ENCODE assay signal across 8 cellular contexts in the genomic region with DNA sequence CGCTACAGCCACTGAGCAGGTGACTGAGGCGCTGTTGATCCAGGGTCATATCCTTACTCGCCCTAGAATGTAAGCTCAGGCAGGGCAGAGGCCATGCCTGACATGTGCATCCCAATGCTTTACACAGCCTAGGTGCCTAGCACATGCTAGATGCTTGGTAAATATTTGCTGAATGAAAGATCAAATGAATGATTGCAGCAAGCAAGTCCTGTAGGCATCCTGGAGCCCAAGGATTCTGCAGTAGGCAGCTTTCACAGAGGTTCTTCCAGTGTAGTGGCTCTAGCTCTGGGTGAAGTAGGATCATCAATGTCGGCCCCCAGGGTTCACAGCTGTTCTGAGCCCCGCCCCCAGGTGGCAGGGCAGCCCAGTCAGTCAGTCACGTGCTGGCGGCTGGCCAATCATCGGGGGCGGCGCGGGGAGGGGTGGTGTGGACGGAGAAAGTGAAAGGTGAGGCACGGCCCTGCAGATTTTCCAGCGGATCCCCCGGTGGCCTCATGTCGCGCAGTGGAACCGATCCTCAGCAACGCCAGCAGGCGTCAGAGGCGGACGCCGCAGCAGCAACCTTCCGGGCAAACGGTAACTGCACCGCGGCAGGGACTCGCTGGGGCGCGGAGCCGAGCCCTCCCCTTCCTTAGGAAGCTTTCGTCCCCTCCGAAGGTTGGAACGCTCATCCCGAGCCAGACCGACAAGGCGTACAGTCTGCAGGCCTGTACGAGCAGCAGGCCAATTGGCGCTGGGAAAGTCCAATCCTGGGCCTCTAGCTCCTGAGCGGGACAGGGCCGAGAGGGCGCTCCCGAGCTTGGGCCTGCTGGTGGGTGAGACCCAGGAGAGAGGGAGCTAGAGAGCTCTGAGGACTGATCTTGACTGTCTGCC. TPM values are rescaled to one million over a fixed set of nuclear protein-coding genes. Genes with fewer than 3 reads are reported as not detected.
DNase-seq lines count a peak whose midpoint lies in the region; ATAC-seq and TF ChIP-seq lines count a peak whose summit lies in the region.

A gene (plus strand): TSS at position 465 of the 873 bp plus-strand sequence. CDS start 30 bp downstream, at position 495.

- peaks cover 26% of the 10 kb centered on the region for H3K4me1 ChIP-seq in hepatocyte (ENCODE audit: insufficient read depth)

- 6% methylated on average over 38 of the region's 43 CpGs for WGBS in hepatocyte (ENCODE audit: low lambda C conversion rate, missing lambda C conversion rate)

- ATAC-seq in GM18508 (IDR thresholded peaks at IDR 0.05; ENCODE audit: insufficient read depth, unreplicated experiment) (peak; percentile 59), HG02973 (IDR thresholded peaks at IDR 0.05; ENCODE audit: unreplicated experiment) (peak; percentile 85)

- H3K27ac ChIP-seq in hepatocyte: peak within 1 kb of the TSS; percentile 78

- H3K9me2 ChIP-seq in hepatocyte (replicated peaks; ENCODE audit: insufficient read depth): no peaks in the 10 kb centered on the region

- DNase-seq in NCI-H1930 (lab: John Stamatoyannopoulos, UW): peak; percentile 92 to 93
- peak; percentile 77 for DNase-seq in T1000 (lab: John Stamatoyannopoulos, UW)
- DNase-seq in astrocyte of the hippocampus (ENCODE audit: low read depth, low spot score): peak; percentile 93
- peak; percentile 96 for DNase-seq in hepatocyte (ENCODE audit: low spot score)
- peak; percentile 42 for DNase-seq in retinal pigment epithelial cell (ENCODE audit: low read depth)
- DNase-seq in NCI-H446 treated with DMSO at 0.1 percent for 48 hours (lab: John Stamatoyannopoulos, UW): no peak

- H3K4me3 ChIP-seq in hepatocyte (peak within 1 kb of the TSS; percentile 38), retinal pigment epithelial cell (ENCODE audit: low read length) (peak within 1 kb of the TSS; percentile 82)

- no peaks in the 10 kb centered on the region for H3K27me3 ChIP-seq in hepatocyte

- peak within 1 kb of the TSS; percentile 97 for H3K4me2 ChIP-seq in hepatocyte

- no peaks in the 10 kb centered on the region for H4K20me1 ChIP-seq in hepatocyte (ENCODE audit: insufficient read depth, poor library complexity, severe bottlenecking)

- no peaks in the 10 kb centered on the region for H3K9me3 ChIP-seq in hepatocyte (ENCODE audit: low read depth)

- H3K36me3 ChIP-seq in hepatocyte (replicated peaks; ENCODE audit: insufficient read depth, low read depth): no peaks in the 10 kb centered on the region

- H2AFZ ChIP-seq in hepatocyte: peak within 1 kb of the TSS; percentile 47

- TF ChIP-seq CTCF in hepatocyte (IDR thresholded peaks at IDR 0.05; ENCODE audit: poor library complexity) (peak; percentile 38), retinal pigment epithelial cell (conservative IDR thresholded peaks at IDR 0.05; ENCODE audit: low read depth, low read length) (peak; percentile 65)

- H3K79me2 ChIP-seq in hepatocyte: peaks cover 26% of the 10 kb centered on the region

RNA-seq across cellular contexts. Expression of the gene that starts here (rescaled TPM):
- 46.1 and 53.2 TPM in 2 replicates for total RNA-seq in hepatocyte
- polyA plus RNA-seq in hepatocyte: 119 and 121 TPM in 2 replicates
